ENCODE assay signal across 36 cellular contexts in genomic region chr7:8320174-8320573, GRCh38. TPM values are rescaled to one million over a fixed set of nuclear protein-coding genes. Genes with fewer than 3 reads are reported as not detected.
"Had no signal": no experiment of that assay in that cellular context is flagged by ENCODE, and none has a peak within 500 bp of the region (broad histone marks: within the 10 kb centered on the region; RNA-seq: fewer than 3 reads in every experiment).

No MANE protein-coding gene starts in this region.

- H3K27me3 ChIP-seq: MG63 had no signal

- H3K27ac ChIP-seq: KMS-11 had no signal

- DNase-seq: Karpas-422, Kasumi-1, MG63, MM.1S, MV-4-11, NCI-H1048, NCI-H1092, NCI-H1092 treated with DMSO at 0.1 percent for 48 hours, NCI-H1105, NCI-H1105 treated with DMSO at 0.1 percent for 48 hours, NCI-H1417, NCI-H1417 treated with DMSO at 0.1 percent for 48 hours, NCI-H1436, NCI-H1436 treated with DMSO at 0.1 percent for 48 hours, NCI-H146, NCI-H1694, NCI-H1694 treated with DMSO at 0.1 percent for 48 hours, NCI-H187, NCI-H187 treated with DMSO at 0.1 percent for 48 hours, NCI-H1930, NCI-H2029, NCI-H2029 treated with DMSO at 0.1 percent for 48 hours, NCI-H2081, NCI-H2081 treated with DMSO at 0.1 percent for 48 hours, NCI-H2107, NCI-H2171, NCI-H2171 treated with DMSO at 0.1 percent for 48 hours, NCI-H2227 treated with DMSO at 0.1 percent for 48 hours, NCI-H226, NCI-H345, NCI-H446, NCI-H446 treated with DMSO at 0.1 percent for 48 hours, NCI-H510A had no signal

- H3K9ac ChIP-seq: KMS-11 had no signal

- H3K36me3 ChIP-seq: MG63 had no signal

- H3K4me2 ChIP-seq: KMS-11 had no signal

- H3K4me3 ChIP-seq: MG63 had no signal

- H3K9me3 ChIP-seq: MG63 had no signal

RNA-seq across cellular contexts. Expression of gene ICA1, which starts 58.2 kb away (rescaled TPM):
- total RNA-seq: LHCN-M2, M059J had no signal
